ENCODE assay signal across 2 cellular contexts in the genomic region with DNA sequence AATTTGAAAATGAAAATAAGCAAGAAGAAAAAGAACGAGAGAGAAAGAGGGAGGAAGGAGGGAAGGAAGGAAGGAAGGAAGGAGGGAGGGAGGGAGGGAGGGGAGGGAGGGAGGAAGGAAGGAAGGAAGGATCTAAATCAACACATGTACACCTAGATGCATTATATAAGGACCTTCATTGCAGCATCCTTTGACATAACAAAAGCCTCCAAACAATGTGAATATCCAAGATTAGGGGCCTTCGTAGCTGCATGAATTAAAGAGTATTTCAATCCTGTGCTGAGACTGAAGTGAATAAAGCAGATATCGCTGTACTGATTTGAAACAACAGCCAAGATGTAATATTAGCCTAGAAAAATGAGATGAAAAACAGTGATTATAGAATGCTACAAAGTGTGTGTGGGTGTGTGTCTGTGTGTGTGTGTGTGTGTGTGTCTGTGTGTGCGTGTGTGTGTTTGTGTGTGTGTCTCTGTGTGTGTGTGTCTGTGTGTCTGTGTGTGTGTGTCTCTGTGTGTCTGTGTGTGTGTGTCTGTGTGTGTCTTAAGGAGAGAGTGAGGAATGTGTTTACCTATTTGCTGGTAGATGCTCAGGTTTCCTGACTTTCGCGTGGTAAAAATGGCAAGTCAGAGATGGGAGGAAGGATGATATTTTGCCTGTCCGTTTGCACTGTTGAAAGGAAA.
TF ChIP-seq lines count a peak whose summit lies in the region.

No MANE protein-coding gene starts in this region.

TF ChIP-seq in HEK293, 187 proteins besides CTCF, POLR2A, EP300 and RAD21 (continued from another document):
- no peak for TF ChIP-seq ZNF394 (tag by site-specific recombination; IDR thresholded peaks at IDR 0.05; ENCODE audit: borderline replicate concordance)
- no peak for TF ChIP-seq ZFP37 (tag by site-specific recombination; IDR thresholded peaks at IDR 0.05)
- TF ChIP-seq ZFHX2 (tag by site-specific recombination; conservative IDR thresholded peaks at IDR 0.05): peak; percentile 85
- peak; percentile 88 for TF ChIP-seq ZNF366 (tag by site-specific recombination; conservative IDR thresholded peaks at IDR 0.05)
- TF ChIP-seq, protein P1, sequence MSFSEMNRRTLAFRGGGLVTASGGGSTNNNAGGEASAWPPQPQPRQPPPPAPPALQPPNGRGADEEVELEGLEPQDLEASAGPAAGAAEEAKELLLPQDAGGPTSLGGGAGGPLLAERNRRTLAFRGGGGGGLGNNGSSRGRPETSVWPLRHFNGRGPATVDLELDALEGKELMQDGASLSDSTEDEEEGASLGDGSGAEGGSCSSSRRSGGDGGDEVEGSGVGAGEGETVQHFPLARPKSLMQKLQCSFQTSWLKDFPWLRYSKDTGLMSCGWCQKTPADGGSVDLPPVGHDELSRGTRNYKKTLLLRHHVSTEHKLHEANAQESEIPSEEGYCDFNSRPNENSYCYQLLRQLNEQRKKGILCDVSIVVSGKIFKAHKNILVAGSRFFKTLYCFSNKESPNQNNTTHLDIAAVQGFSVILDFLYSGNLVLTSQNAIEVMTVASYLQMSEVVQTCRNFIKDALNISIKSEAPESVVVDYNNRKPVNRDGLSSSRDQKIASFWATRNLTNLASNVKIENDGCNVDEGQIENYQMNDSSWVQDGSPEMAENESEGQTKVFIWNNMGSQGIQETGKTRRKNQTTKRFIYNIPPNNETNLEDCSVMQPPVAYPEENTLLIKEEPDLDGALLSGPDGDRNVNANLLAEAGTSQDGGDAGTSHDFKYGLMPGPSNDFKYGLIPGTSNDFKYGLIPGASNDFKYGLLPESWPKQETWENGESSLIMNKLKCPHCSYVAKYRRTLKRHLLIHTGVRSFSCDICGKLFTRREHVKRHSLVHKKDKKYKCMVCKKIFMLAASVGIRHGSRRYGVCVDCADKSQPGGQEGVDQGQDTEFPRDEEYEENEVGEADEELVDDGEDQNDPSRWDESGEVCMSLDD (tag by site-specific recombination; IDR thresholded peaks at IDR 0.05): 0 out of 2 replicates have a peak, but pooled peaks have one; percentile 35
- no peak for TF ChIP-seq ZNF416 (tag by site-specific recombination; IDR thresholded peaks at IDR 0.05)
- TF ChIP-seq, protein P2, sequence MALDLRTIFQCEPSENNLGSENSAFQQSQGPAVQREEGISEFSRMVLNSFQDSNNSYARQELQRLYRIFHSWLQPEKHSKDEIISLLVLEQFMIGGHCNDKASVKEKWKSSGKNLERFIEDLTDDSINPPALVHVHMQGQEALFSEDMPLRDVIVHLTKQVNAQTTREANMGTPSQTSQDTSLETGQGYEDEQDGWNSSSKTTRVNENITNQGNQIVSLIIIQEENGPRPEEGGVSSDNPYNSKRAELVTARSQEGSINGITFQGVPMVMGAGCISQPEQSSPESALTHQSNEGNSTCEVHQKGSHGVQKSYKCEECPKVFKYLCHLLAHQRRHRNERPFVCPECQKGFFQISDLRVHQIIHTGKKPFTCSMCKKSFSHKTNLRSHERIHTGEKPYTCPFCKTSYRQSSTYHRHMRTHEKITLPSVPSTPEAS (tag by site-specific recombination; IDR thresholded peaks at IDR 0.05): peak; percentile 99
- peak; percentile 23; the same call in 1 of the 2 replicates for TF ChIP-seq ZBTB48 (tag by site-specific recombination; IDR thresholded peaks at IDR 0.05)
- TF ChIP-seq EGR2 (tag by site-specific recombination; IDR thresholded peaks at IDR 0.05; ENCODE audit: low read depth): peak; percentile 53; the same call in 1 of the 2 replicates

TF ChIP-seq in K562, 482 proteins besides CTCF, POLR2A, EP300 and RAD21 (continued from another document and continues in another):
- peak; percentile 41; the same call in 1 of the 2 replicates for TF ChIP-seq EHMT2 (IDR thresholded peaks at IDR 0.05)
- no peak for TF ChIP-seq ZNF324 (CRISPR knock-in tag; IDR thresholded peaks at IDR 0.05)
- TF ChIP-seq POLR3G (IDR thresholded peaks at IDR 0.05; ENCODE audit: extremely low read depth, insufficient read length, insufficient replicate concordance): no peak
- TF ChIP-seq NR1H2 (CRISPR knock-in tag; IDR thresholded peaks at IDR 0.05): no peak
- TF ChIP-seq BCOR (IDR thresholded peaks at IDR 0.05): no peak
- TF ChIP-seq SMARCA5 (IDR thresholded peaks at IDR 0.05): 0 out of 2 replicates have a peak, but pooled peaks have one; percentile 52
- TF ChIP-seq TRIM24 (IDR thresholded peaks at IDR 0.05): peak in 1 of 2 experiments; percentile 12; a peak in 1 of 4 replicates
- no peak for TF ChIP-seq RFX7 (CRISPR knock-in tag; IDR thresholded peaks at IDR 0.05)
- no peak for TF ChIP-seq ZNF347 (CRISPR knock-in tag; IDR thresholded peaks at IDR 0.05; ENCODE audit: low read depth)
- TF ChIP-seq HDAC6 (IDR thresholded peaks at IDR 0.05; ENCODE audit: low read depth, low read length): no peak
- TF ChIP-seq TCF3 (CRISPR knock-in tag; IDR thresholded peaks at IDR 0.05): no peak
- no peak for TF ChIP-seq MBD2 (IDR thresholded peaks at IDR 0.05; ENCODE audit: borderline replicate concordance, low read depth)
- TF ChIP-seq SMARCE1 (IDR thresholded peaks at IDR 0.05): no peak
- no peak for TF ChIP-seq MECOM (CRISPR knock-in tag; IDR thresholded peaks at IDR 0.05)
- TF ChIP-seq, protein P3, sequence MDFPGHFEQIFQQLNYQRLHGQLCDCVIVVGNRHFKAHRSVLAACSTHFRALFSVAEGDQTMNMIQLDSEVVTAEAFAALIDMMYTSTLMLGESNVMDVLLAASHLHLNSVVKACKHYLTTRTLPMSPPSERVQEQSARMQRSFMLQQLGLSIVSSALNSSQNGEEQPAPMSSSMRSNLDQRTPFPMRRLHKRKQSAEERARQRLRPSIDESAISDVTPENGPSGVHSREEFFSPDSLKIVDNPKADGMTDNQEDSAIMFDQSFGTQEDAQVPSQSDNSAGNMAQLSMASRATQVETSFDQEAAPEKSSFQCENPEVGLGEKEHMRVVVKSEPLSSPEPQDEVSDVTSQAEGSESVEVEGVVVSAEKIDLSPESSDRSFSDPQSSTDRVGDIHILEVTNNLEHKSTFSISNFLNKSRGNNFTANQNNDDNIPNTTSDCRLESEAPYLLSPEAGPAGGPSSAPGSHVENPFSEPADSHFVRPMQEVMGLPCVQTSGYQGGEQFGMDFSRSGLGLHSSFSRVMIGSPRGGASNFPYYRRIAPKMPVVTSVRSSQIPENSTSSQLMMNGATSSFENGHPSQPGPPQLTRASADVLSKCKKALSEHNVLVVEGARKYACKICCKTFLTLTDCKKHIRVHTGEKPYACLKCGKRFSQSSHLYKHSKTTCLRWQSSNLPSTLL (IDR thresholded peaks at IDR 0.05): 0 out of 2 replicates have a peak, but pooled peaks have one; percentile 29
- no peak for TF ChIP-seq JUND (IDR thresholded peaks at IDR 0.05; ENCODE audit: borderline replicate concordance, low read depth, low read length)
- TF ChIP-seq JUND (tag; IDR thresholded peaks at IDR 0.05; ENCODE audit: borderline replicate concordance, low read depth, low read length): no peak
- TF ChIP-seq, protein P4, sequence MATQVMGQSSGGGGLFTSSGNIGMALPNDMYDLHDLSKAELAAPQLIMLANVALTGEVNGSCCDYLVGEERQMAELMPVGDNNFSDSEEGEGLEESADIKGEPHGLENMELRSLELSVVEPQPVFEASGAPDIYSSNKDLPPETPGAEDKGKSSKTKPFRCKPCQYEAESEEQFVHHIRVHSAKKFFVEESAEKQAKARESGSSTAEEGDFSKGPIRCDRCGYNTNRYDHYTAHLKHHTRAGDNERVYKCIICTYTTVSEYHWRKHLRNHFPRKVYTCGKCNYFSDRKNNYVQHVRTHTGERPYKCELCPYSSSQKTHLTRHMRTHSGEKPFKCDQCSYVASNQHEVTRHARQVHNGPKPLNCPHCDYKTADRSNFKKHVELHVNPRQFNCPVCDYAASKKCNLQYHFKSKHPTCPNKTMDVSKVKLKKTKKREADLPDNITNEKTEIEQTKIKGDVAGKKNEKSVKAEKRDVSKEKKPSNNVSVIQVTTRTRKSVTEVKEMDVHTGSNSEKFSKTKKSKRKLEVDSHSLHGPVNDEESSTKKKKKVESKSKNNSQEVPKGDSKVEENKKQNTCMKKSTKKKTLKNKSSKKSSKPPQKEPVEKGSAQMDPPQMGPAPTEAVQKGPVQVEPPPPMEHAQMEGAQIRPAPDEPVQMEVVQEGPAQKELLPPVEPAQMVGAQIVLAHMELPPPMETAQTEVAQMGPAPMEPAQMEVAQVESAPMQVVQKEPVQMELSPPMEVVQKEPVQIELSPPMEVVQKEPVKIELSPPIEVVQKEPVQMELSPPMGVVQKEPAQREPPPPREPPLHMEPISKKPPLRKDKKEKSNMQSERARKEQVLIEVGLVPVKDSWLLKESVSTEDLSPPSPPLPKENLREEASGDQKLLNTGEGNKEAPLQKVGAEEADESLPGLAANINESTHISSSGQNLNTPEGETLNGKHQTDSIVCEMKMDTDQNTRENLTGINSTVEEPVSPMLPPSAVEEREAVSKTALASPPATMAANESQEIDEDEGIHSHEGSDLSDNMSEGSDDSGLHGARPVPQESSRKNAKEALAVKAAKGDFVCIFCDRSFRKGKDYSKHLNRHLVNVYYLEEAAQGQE (CRISPR knock-in tag; IDR thresholded peaks at IDR 0.05; ENCODE audit: low read depth): no peak
- no peak for TF ChIP-seq CBX2 (IDR thresholded peaks at IDR 0.05; ENCODE audit: insufficient read depth, low read length, poor library complexity, severe bottlenecking)
- TF ChIP-seq, protein P5, sequence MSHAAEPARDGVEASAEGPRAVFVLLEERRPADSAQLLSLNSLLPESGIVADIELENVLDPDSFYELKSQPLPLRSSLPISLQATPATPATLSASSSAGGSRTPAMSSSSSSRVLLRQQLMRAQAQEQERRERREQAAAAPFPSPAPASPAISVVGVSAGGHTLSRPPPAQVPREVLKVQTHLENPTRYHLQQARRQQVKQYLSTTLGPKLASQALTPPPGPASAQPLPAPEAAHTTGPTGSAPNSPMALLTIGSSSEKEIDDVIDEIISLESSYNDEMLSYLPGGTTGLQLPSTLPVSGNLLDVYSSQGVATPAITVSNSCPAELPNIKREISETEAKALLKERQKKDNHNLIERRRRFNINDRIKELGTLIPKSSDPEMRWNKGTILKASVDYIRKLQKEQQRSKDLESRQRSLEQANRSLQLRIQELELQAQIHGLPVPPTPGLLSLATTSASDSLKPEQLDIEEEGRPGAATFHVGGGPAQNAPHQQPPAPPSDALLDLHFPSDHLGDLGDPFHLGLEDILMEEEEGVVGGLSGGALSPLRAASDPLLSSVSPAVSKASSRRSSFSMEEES (CRISPR knock-in tag; IDR thresholded peaks at IDR 0.05): no peak
- TF ChIP-seq, protein P6, sequence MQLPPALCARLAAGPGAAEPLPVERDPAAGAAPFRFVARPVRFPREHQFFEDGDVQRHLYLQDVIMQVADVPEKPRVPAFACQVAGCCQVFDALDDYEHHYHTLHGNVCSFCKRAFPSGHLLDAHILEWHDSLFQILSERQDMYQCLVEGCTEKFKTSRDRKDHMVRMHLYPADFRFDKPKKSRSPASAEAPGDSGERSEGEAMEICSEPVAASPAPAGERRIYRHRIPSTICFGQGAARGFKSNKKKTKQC (CRISPR knock-in tag; IDR thresholded peaks at IDR 0.05): no peak
- TF ChIP-seq, protein P7, sequence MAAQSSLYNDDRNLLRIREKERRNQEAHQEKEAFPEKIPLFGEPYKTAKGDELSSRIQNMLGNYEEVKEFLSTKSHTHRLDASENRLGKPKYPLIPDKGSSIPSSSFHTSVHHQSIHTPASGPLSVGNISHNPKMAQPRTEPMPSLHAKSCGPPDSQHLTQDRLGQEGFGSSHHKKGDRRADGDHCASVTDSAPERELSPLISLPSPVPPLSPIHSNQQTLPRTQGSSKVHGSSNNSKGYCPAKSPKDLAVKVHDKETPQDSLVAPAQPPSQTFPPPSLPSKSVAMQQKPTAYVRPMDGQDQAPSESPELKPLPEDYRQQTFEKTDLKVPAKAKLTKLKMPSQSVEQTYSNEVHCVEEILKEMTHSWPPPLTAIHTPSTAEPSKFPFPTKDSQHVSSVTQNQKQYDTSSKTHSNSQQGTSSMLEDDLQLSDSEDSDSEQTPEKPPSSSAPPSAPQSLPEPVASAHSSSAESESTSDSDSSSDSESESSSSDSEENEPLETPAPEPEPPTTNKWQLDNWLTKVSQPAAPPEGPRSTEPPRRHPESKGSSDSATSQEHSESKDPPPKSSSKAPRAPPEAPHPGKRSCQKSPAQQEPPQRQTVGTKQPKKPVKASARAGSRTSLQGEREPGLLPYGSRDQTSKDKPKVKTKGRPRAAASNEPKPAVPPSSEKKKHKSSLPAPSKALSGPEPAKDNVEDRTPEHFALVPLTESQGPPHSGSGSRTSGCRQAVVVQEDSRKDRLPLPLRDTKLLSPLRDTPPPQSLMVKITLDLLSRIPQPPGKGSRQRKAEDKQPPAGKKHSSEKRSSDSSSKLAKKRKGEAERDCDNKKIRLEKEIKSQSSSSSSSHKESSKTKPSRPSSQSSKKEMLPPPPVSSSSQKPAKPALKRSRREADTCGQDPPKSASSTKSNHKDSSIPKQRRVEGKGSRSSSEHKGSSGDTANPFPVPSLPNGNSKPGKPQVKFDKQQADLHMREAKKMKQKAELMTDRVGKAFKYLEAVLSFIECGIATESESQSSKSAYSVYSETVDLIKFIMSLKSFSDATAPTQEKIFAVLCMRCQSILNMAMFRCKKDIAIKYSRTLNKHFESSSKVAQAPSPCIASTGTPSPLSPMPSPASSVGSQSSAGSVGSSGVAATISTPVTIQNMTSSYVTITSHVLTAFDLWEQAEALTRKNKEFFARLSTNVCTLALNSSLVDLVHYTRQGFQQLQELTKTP (IDR thresholded peaks at IDR 0.05; ENCODE audit: low read depth in 1 of 2, partially characterized antibody in 2 of 2): no peak
- no peak for TF ChIP-seq NR4A1 (CRISPR knock-in tag; IDR thresholded peaks at IDR 0.05)
- no peak for TF ChIP-seq NR4A1 (tag; IDR thresholded peaks at IDR 0.05)
- no peak for TF ChIP-seq ZFP1 (CRISPR knock-in tag; IDR thresholded peaks at IDR 0.05)
- no peak for TF ChIP-seq ZBTB7A (IDR thresholded peaks at IDR 0.05; ENCODE audit: borderline replicate concordance, control insufficient read depth, low read depth, low read length)
- no peak for TF ChIP-seq ZNF3 (CRISPR knock-in tag; IDR thresholded peaks at IDR 0.05)
- TF ChIP-seq ZNF764 (CRISPR knock-in tag; IDR thresholded peaks at IDR 0.05; ENCODE audit: low read depth): no peak
- no peak for TF ChIP-seq FUS (optimal IDR thresholded peaks at IDR 0.05; ENCODE audit: low read depth, low read length)
- no peak for TF ChIP-seq ZNF76 (CRISPR knock-in tag; IDR thresholded peaks at IDR 0.05; ENCODE audit: borderline replicate concordance)
- no peak for TF ChIP-seq L3MBTL2 (IDR thresholded peaks at IDR 0.05)
- TF ChIP-seq, protein P8, sequence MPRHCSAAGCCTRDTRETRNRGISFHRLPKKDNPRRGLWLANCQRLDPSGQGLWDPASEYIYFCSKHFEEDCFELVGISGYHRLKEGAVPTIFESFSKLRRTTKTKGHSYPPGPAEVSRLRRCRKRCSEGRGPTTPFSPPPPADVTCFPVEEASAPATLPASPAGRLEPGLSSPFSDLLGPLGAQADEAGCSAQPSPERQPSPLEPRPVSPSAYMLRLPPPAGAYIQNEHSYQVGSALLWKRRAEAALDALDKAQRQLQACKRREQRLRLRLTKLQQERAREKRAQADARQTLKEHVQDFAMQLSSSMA (CRISPR knock-in tag; IDR thresholded peaks at IDR 0.05): no peak
- no peak for TF ChIP-seq SRSF9 (IDR thresholded peaks at IDR 0.05; ENCODE audit: borderline replicate concordance, low read depth, low read length)
- TF ChIP-seq, protein P9, sequence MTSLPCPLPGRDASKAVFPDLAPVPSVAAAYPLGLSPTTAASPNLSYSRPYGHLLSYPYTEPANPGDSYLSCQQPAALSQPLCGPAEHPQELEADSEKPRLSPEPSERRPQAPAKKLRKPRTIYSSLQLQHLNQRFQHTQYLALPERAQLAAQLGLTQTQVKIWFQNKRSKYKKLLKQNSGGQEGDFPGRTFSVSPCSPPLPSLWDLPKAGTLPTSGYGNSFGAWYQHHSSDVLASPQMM (CRISPR knock-in tag; IDR thresholded peaks at IDR 0.05): no peak
